ENCODE assay signal across 1 cellular context in genomic region chr19:49832556-49832955, GRCh38.
TF ChIP-seq lines count a peak whose summit lies in the region.

No MANE protein-coding gene starts in this region.

TF ChIP-seq in HCT116, 20 proteins besides CTCF, POLR2A, EP300 and RAD21 (continued from another document):
- no peak for TF ChIP-seq REST (IDR thresholded peaks at IDR 0.05; ENCODE audit: low read depth)
- no peak for TF ChIP-seq ZFX (IDR thresholded peaks at IDR 0.05)
- TF ChIP-seq CBX3 (IDR thresholded peaks at IDR 0.05; ENCODE audit: low read depth), result no peak
- no peak for TF ChIP-seq JUND (IDR thresholded peaks at IDR 0.05)
- TF ChIP-seq SRF (IDR thresholded peaks at IDR 0.05; ENCODE audit: low read depth), result no peak
- no peak for TF ChIP-seq POLR2AphosphoS5 (IDR thresholded peaks at IDR 0.05; ENCODE audit: low read depth, low read length)
- no peak for TF ChIP-seq ZNF274 (IDR thresholded peaks at IDR 0.05; ENCODE audit: low read depth, low read length)
- no peak for TF ChIP-seq ELF1 (IDR thresholded peaks at IDR 0.05; ENCODE audit: borderline replicate concordance, low read depth)
- no peak for TF ChIP-seq TCF7L2 (IDR thresholded peaks at IDR 0.05; ENCODE audit: borderline replicate concordance, extremely low read depth, insufficient read depth, insufficient read length)
- TF ChIP-seq, protein P1, sequence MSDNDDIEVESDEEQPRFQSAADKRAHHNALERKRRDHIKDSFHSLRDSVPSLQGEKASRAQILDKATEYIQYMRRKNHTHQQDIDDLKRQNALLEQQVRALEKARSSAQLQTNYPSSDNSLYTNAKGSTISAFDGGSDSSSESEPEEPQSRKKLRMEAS (IDR thresholded peaks at IDR 0.05), result no peak
- no peak for TF ChIP-seq FOSL1 (IDR thresholded peaks at IDR 0.05; ENCODE audit: low read depth)
- no peak for TF ChIP-seq EGR1 (IDR thresholded peaks at IDR 0.05; ENCODE audit: low read depth)
- TF ChIP-seq EZH2phosphoT487 (IDR thresholded peaks at IDR 0.05; ENCODE audit: borderline replicate concordance), result no peak
- TF ChIP-seq, protein P2, sequence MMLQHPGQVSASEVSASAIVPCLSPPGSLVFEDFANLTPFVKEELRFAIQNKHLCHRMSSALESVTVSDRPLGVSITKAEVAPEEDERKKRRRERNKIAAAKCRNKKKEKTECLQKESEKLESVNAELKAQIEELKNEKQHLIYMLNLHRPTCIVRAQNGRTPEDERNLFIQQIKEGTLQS (IDR thresholded peaks at IDR 0.05), result no peak
- no peak for TF ChIP-seq SIN3A (IDR thresholded peaks at IDR 0.05; ENCODE audit: low read depth)
- TF ChIP-seq CEBPB (IDR thresholded peaks at IDR 0.05; ENCODE audit: low read depth), result no peak
- TF ChIP-seq YY1 (IDR thresholded peaks at IDR 0.05; ENCODE audit: extremely low read depth, insufficient replicate concordance, low read depth, low read length), result no peak
- TF ChIP-seq ZBTB33 (IDR thresholded peaks at IDR 0.05; ENCODE audit: extremely low read depth, insufficient replicate concordance, low read length), result no peak
